In genomic region chr19:14475251-14476073, GRCh38 we compare ENCODE assay signal across 8 cellular contexts. TPM values are rescaled to one million over a fixed set of nuclear protein-coding genes. Genes with fewer than 3 reads are reported as not detected.
DNase-seq lines count a peak whose midpoint lies in the region; ATAC-seq, FAIRE-seq and TF ChIP-seq lines count a peak whose summit lies in the region.

PTGER1 (minus strand) TSS chr19:14475354; CDS start chr19:14474320, 1,034 bp downstream.

- no peak within 1 kb of the TSS for H3K27ac ChIP-seq in CD4-positive, alpha-beta memory T cell (ENCODE audit: low read depth, low read length)
- peak within 1 kb of the TSS; percentile 13 for H3K27ac ChIP-seq in keratinocyte (ENCODE audit: control insufficient read depth, insufficient read depth, low read length)

- peak; percentile 14 to 54 (median 50) for TF ChIP-seq CTCF in keratinocyte (optimal IDR thresholded peaks at IDR 0.05 in 1 of 3, IDR thresholded peaks at IDR 0.05 in 1 of 3, conservative IDR thresholded peaks at IDR 0.05 in 1 of 3; ENCODE audit: extremely low read depth in 1 of 3, insufficient read depth in 2 of 3, low read length in 3 of 3)

- H3K79me2 ChIP-seq in keratinocyte (ENCODE audit: control insufficient read depth, insufficient read depth, low read length) = no peaks in the 10 kb centered on the region

- H4K20me1 ChIP-seq in keratinocyte (ENCODE audit: control insufficient read depth, extremely low read depth, insufficient read depth, low read length) = peaks cover 5% of the 10 kb centered on the region

- CTCF ChIA-PET in CD4-positive, alpha-beta memory T cell (lab: Charles Lee; ENCODE audit: partially characterized antibody) = interaction anchor here (1.0 kb wide), 1 partner anchor 57 kb away, joined by 3 read pairs; no protein-coding TSS in a partner anchor

- peak in 1 of 5 donors; percentile 60 for DNase-seq in CD4-positive, alpha-beta memory T cell
- peak; percentile 25 for DNase-seq in HS-5 (ENCODE audit: low read depth)
- peak; percentile 55 to 68 for DNase-seq in activated T-cell treated with anti-CD3 and anti-CD28 coated beads, Interleukin-2, amount 50 U/mL, for 48 hours
- no peak for DNase-seq in keratinocyte (ENCODE audit: low read depth, low spot score)
- no peak for DNase-seq in NCI-H526 treated with DMSO at 0.1 percent for 48 hours (lab: John Stamatoyannopoulos, UW)
- DNase-seq in mesenteric fat pad (ENCODE audit: low spot score) = no peak
- DNase-seq in GM19238 (ENCODE audit: insufficient read length, low spot score) = no peak

- H3K4me2 ChIP-seq in keratinocyte (ENCODE audit: control insufficient read depth, extremely low read depth, insufficient read depth, low read depth, low read length) = peak within 1 kb of the TSS; percentile 27

- POLR2A ChIA-PET in CD4-positive, alpha-beta memory T cell (lab: Charles Lee; ENCODE audit: partially characterized antibody) = no interaction called here

- peaks cover 7 to 20% of the 10 kb centered on the region in 2 donors for H3K27me3 Mint-ChIP-seq in CD4-positive, alpha-beta memory T cell

- H3K9me3 ChIP-seq in CD4-positive, alpha-beta memory T cell (ENCODE audit: control insufficient read depth in 1 of 2, low read length in 2 of 2) = no peaks in the 10 kb centered on the region
- H3K9me3 ChIP-seq in keratinocyte (ENCODE audit: control insufficient read depth, low read depth, low read length) = no peaks in the 10 kb centered on the region

- dilution Hi-C loops in keratinocyte (cut with MboI; ENCODE audit: extremely low pct_ligation_motif_present, low sequenced_read_pairs) = no loop called here

- ATAC-seq in GM19397 (IDR thresholded peaks at IDR 0.05; ENCODE audit: unreplicated experiment) = no peak

- H3K4me3 Mint-ChIP-seq in CD4-positive, alpha-beta memory T cell = peak within 1 kb of the TSS in 6 of 8 donors; percentile 12 to 62 (median 46)

- peaks cover 14 to 35% (median 25%) of the 10 kb centered on the region in 4 donors for H3K4me1 Mint-ChIP-seq in CD4-positive, alpha-beta memory T cell

- H2AFZ ChIP-seq in keratinocyte (ENCODE audit: control insufficient read depth, low read length) = no peak within 1 kb of the TSS

- no peak within 1 kb of the TSS for H3K9ac ChIP-seq in keratinocyte (ENCODE audit: control insufficient read depth, extremely low read depth, insufficient read depth, low read length)

- H3K9me3 Mint-ChIP-seq in CD4-positive, alpha-beta memory T cell = no peaks in the 10 kb centered on the region

- H3K36me3 Mint-ChIP-seq in CD4-positive, alpha-beta memory T cell = peaks cover 9 to 13% of the 10 kb centered on the region in 2 donors

- peaks cover 14% of the 10 kb centered on the region for H3K36me3 ChIP-seq in CD4-positive, alpha-beta memory T cell (ENCODE audit: insufficient read depth, low read length)
- H3K36me3 ChIP-seq in keratinocyte (ENCODE audit: control insufficient read depth in 2 of 2, extremely low read depth in 1 of 2, insufficient read depth in 2 of 2, low read length in 2 of 2) = peaks cover 13 to 30% of the 10 kb centered on the region in 2 experiments

- intact Hi-C loops in CD4-positive, alpha-beta memory T cell (cut with micrococcal nuclease) = no loop called here

- peaks cover 42% of the 10 kb centered on the region for H3K4me1 ChIP-seq in CD4-positive, alpha-beta memory T cell (ENCODE audit: insufficient read depth, low read length)
- peaks cover 26% of the 10 kb centered on the region for H3K4me1 ChIP-seq in keratinocyte (ENCODE audit: control insufficient read depth, extremely low read depth, insufficient read depth, low read length)

- H3K9me1 ChIP-seq in keratinocyte (ENCODE audit: control insufficient read depth, extremely low read depth, insufficient read depth, low read length) = no peaks in the 10 kb centered on the region

- FAIRE-seq in keratinocyte (lab: Jason Lieb, UNC) = no peak

- H3K4me3 ChIP-seq in CD4-positive, alpha-beta memory T cell (ENCODE audit: low read length in 2 of 2) = no peak within 1 kb of the TSS
- H3K4me3 ChIP-seq in keratinocyte (ENCODE audit: control insufficient read depth in 2 of 3, extremely low read depth in 1 of 3, insufficient read depth in 2 of 3, low read depth in 1 of 3, low read length in 3 of 3) = no peak within 1 kb of the TSS

- H3K27ac Mint-ChIP-seq in CD4-positive, alpha-beta memory T cell = peak within 1 kb of the TSS in 5 of 7 donors; percentile 35 to 90 (median 76)

- H3K27me3 ChIP-seq in CD4-positive, alpha-beta memory T cell (ENCODE audit: insufficient read depth, low read length) = peaks cover 14% of the 10 kb centered on the region
- peaks cover 6% of the 10 kb centered on the region for H3K27me3 ChIP-seq in keratinocyte (ENCODE audit: control insufficient read depth, extremely low read depth, insufficient read depth, low read length)

RNA-seq across cellular contexts. Expression of gene PTGER1, which starts in this region (rescaled TPM):
- total RNA-seq in CD4-positive, alpha-beta memory T cell = not detected
- polyA plus RNA-seq in CD4-positive, alpha-beta memory T cell = not detected
- polyA plus RNA-seq in keratinocyte = 0.05 TPM in 1 of 3 replicates, not detected in the others
- not detected for polyA plus RNA-seq in keratinocyte (2011; ENCODE audit: low read depth)
- polyA plus RNA-seq in keratinocyte (2011; cell fraction: cytosol; rRNA removed) = not detected in 2 replicates
- polyA plus RNA-seq in keratinocyte (2011; cell fraction: nucleus; rRNA removed) = not detected in 2 replicates
- polyA plus RNA-seq in keratinocyte (2012; ENCODE audit: low replicate concordance) = 0.16 TPM in 1 of 2 replicates, not detected in the other
- polyA minus RNA-seq in keratinocyte = not detected in 3 replicates
- polyA minus RNA-seq in keratinocyte (2011; cell fraction: cytosol; rRNA and poly(A)+ RNA removed) = not detected
- not detected in 2 replicates for polyA minus RNA-seq in keratinocyte (2011; cell fraction: nucleus; rRNA and poly(A)+ RNA removed)
- 0.55 TPM for total RNA-seq in mesenteric fat pad

Comparison
In these comparisons a context has a peak if more than half of its experiments do, and no peak if none do; other contexts are left out.
1. DNase-seq: peak in HS-5 (single experiment) and activated T-cell treated with anti-CD3 and anti-CD28 coated beads, Interleukin-2, amount 50 U/mL, for 48 hours (2 of 2); none in keratinocyte (single experiment), NCI-H526 treated with DMSO at 0.1 percent for 48 hours (single experiment), mesenteric fat pad (single experiment) and GM19238 (single experiment).